ENCODE assay signal across 1 cellular context in the genomic region with DNA sequence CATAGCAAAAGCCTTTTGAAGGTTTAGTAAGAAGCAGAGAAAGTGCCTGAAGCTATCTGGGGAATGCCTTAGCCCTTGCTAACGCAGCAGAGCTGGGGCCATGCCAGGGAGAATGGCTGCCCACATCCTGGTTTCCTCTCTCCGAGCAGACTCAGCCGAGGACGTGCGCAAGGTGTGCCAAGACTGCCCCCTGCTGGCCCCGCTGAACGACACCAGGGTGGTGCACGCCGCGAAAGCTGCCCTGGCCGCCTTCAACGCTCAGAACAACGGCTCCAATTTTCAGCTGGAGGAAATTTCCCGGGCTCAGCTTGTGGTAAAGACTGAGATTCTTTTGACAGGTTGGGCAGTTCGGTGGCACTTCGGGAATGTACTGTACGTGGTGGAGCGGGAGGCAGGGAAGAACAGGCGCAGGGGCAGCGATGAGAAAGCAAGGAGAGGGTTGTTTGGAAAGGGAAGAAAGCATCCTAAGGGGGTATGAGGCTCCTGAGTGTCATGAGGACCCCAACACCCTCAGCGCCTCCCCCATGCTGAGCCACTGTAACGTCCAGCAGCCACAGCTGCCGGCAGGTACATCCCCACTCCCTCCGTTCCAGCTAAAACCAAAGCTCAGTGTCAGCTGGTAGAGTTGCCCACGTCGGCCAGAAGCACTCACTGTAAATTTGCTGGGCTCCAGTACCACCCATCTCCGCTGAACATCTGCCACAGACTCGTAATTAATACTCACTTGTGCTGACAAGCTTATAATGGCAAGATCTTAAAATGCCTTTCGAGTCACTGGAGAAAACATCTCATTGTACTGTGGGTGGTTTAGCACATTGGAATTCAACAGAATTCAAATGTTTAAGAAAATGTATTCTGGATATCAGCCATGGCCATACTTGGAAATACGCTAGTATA.
A peak's percentile ranks its signal among the peaks of the same experiment; 100 is the strongest.
TF ChIP-seq lines count a peak whose summit lies in the region.

No MANE protein-coding gene starts in this region.

TF ChIP-seq in HepG2, 621 proteins besides CTCF, POLR2A, EP300 and RAD21 (continued from another document and continues in another):
- no peak for TF ChIP-seq PRDM15 (CRISPR knock-in tag; IDR thresholded peaks at IDR 0.05)
- peak; percentile 95 for TF ChIP-seq ZC3H13 (CRISPR knock-in tag; IDR thresholded peaks at IDR 0.05)
- peak; percentile 93 for TF ChIP-seq RBM22 (optimal IDR thresholded peaks at IDR 0.05; ENCODE audit: low read length)
- TF ChIP-seq ATRX (CRISPR knock-in tag; IDR thresholded peaks at IDR 0.05; ENCODE audit: borderline replicate concordance) = no peak
- TF ChIP-seq ATF7-NPFF (CRISPR knock-in tag; IDR thresholded peaks at IDR 0.05; ENCODE audit: low read depth) = peak; percentile 1; the same call in 1 of the 2 replicates
- TF ChIP-seq RARG (CRISPR knock-in tag; IDR thresholded peaks at IDR 0.05; ENCODE audit: low read depth) = no peak
- TF ChIP-seq ZFP36L1 (CRISPR knock-in tag; IDR thresholded peaks at IDR 0.05) = peak; percentile 84
- no peak for TF ChIP-seq NFE2 (CRISPR knock-in tag; IDR thresholded peaks at IDR 0.05)
- TF ChIP-seq ZMYM4 (CRISPR knock-in tag; IDR thresholded peaks at IDR 0.05) = peak; percentile 57
- no peak; a peak in 1 of 4 replicates for TF ChIP-seq KLF16 (CRISPR knock-in tag; IDR thresholded peaks at IDR 0.05)
- TF ChIP-seq KLF11 (CRISPR knock-in tag; IDR thresholded peaks at IDR 0.05) = no peak
- TF ChIP-seq ZNF563 (CRISPR knock-in tag; IDR thresholded peaks at IDR 0.05) = peak; percentile 29; the same call in 1 of the 2 replicates
- peak; percentile 85 for TF ChIP-seq ARNT2 (CRISPR knock-in tag; IDR thresholded peaks at IDR 0.05; ENCODE audit: low read depth)
- TF ChIP-seq SMAD1 (CRISPR knock-in tag; IDR thresholded peaks at IDR 0.05; ENCODE audit: borderline replicate concordance, low read depth) = no peak
- TF ChIP-seq HMGXB3 (CRISPR knock-in tag; IDR thresholded peaks at IDR 0.05; ENCODE audit: borderline replicate concordance) = no peak
- no peak for TF ChIP-seq HES4 (CRISPR knock-in tag; IDR thresholded peaks at IDR 0.05; ENCODE audit: borderline replicate concordance)
- TF ChIP-seq ERF (CRISPR knock-in tag; IDR thresholded peaks at IDR 0.05) = peak; percentile 64; the same call in 1 of the 2 replicates
- no peak for TF ChIP-seq ZNF510 (CRISPR knock-in tag; IDR thresholded peaks at IDR 0.05; ENCODE audit: low read depth)
- no peak for TF ChIP-seq DMAP1 (CRISPR knock-in tag; IDR thresholded peaks at IDR 0.05)
- TF ChIP-seq ZNF768 (CRISPR knock-in tag; IDR thresholded peaks at IDR 0.05) = peak; percentile 30; the same call in 1 of the 2 replicates
- TF ChIP-seq HNRNPLL (IDR thresholded peaks at IDR 0.05; ENCODE audit: low read depth, low read length, poor library complexity, severe bottlenecking) = peak; percentile 57
- TF ChIP-seq MAFF (IDR thresholded peaks at IDR 0.05; ENCODE audit: low read depth, low read length) = no peak
- no peak for TF ChIP-seq ZNF747 (CRISPR knock-in tag; IDR thresholded peaks at IDR 0.05; ENCODE audit: borderline replicate concordance)
- peak; percentile 82; the same call in 1 of the 2 replicates for TF ChIP-seq ZNF512B (CRISPR knock-in tag; IDR thresholded peaks at IDR 0.05; ENCODE audit: borderline replicate concordance)
- TF ChIP-seq ZBTB7B (CRISPR knock-in tag; IDR thresholded peaks at IDR 0.05) = no peak
- no peak for TF ChIP-seq ZSCAN12 (CRISPR knock-in tag; IDR thresholded peaks at IDR 0.05)
- 0 out of 2 replicates have a peak, but pooled peaks have one; percentile 30 for TF ChIP-seq U2AF2 (IDR thresholded peaks at IDR 0.05; ENCODE audit: low read depth, low read length)
- TF ChIP-seq NFIC (IDR thresholded peaks at IDR 0.05; ENCODE audit: low read length) = no peak
- TF ChIP-seq ZNF264 (CRISPR knock-in tag; IDR thresholded peaks at IDR 0.05) = no peak
- TF ChIP-seq ETS1 (CRISPR knock-in tag; IDR thresholded peaks at IDR 0.05) = no peak
- no peak for TF ChIP-seq ZNF484 (CRISPR knock-in tag; IDR thresholded peaks at IDR 0.05; ENCODE audit: borderline replicate concordance, low read depth)
- TF ChIP-seq, protein P1, sequence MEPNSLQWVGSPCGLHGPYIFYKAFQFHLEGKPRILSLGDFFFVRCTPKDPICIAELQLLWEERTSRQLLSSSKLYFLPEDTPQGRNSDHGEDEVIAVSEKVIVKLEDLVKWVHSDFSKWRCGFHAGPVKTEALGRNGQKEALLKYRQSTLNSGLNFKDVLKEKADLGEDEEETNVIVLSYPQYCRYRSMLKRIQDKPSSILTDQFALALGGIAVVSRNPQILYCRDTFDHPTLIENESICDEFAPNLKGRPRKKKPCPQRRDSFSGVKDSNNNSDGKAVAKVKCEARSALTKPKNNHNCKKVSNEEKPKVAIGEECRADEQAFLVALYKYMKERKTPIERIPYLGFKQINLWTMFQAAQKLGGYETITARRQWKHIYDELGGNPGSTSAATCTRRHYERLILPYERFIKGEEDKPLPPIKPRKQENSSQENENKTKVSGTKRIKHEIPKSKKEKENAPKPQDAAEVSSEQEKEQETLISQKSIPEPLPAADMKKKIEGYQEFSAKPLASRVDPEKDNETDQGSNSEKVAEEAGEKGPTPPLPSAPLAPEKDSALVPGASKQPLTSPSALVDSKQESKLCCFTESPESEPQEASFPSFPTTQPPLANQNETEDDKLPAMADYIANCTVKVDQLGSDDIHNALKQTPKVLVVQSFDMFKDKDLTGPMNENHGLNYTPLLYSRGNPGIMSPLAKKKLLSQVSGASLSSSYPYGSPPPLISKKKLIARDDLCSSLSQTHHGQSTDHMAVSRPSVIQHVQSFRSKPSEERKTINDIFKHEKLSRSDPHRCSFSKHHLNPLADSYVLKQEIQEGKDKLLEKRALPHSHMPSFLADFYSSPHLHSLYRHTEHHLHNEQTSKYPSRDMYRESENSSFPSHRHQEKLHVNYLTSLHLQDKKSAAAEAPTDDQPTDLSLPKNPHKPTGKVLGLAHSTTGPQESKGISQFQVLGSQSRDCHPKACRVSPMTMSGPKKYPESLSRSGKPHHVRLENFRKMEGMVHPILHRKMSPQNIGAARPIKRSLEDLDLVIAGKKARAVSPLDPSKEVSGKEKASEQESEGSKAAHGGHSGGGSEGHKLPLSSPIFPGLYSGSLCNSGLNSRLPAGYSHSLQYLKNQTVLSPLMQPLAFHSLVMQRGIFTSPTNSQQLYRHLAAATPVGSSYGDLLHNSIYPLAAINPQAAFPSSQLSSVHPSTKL (CRISPR knock-in tag; IDR thresholded peaks at IDR 0.05) = no peak
- no peak for TF ChIP-seq MBNL3 (CRISPR knock-in tag; conservative IDR thresholded peaks at IDR 0.05)
- no peak for TF ChIP-seq MIER3 (CRISPR knock-in tag; IDR thresholded peaks at IDR 0.05; ENCODE audit: borderline replicate concordance)
- TF ChIP-seq ZNF326 (CRISPR knock-in tag; IDR thresholded peaks at IDR 0.05; ENCODE audit: borderline replicate concordance) = no peak
- TF ChIP-seq ATF5 (CRISPR knock-in tag; IDR thresholded peaks at IDR 0.05; ENCODE audit: low read depth) = no peak
- peak; percentile 50; the same call in 1 of the 2 replicates for TF ChIP-seq MIXL1 (CRISPR knock-in tag; IDR thresholded peaks at IDR 0.05)
- TF ChIP-seq ATF4 (CRISPR knock-in tag; IDR thresholded peaks at IDR 0.05) = no peak
